16 cellular contexts compared by ENCODE assay signal in the genomic region with DNA sequence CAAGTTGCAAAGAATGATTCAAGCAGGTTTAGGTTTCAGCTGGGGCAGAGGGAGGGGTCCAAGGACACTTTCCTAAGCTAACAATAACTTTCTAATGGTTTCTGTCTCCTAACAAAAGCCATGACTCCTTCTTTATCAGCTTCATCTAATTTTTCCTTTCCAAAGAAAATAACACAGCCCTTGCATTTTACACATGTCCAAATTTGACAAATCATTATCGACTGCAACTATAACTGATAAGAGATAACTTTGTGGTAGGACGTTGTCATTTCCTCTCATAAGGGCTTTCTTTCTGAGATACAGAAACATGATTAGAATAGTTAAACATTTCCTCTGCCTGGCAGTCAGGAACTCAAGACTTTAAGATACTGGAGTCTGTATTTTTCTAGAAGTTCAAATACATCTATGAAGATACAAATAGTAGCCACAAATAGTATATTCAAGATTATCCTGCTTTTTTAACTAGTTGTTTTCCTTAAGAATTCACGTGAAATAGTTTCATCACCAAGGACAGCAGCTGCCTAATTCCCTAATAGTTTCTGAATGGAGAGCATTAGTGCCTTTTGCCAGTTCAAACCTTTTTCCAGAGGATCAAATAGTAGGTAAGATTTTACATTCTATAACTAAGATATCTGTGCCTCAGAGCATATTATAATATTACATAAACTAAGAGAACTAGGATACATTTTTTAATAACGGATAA.
DNase-seq lines count a peak whose midpoint lies in the region; ATAC-seq and TF ChIP-seq lines count a peak whose summit lies in the region.
"Had no signal": no experiment of that assay in that cellular context is flagged by ENCODE, and none has a peak within 500 bp of the region (broad histone marks: within the 10 kb centered on the region; RNA-seq: fewer than 3 reads in every experiment).

No MANE protein-coding gene starts in this region.

- no peak overlapping the region for H3K4me3 Mint-ChIP-seq in chondrocyte (ENCODE audit: unreplicated experiment)
- H3K4me3 Mint-ChIP-seq: activated CD4-positive, alpha-beta memory T cell treated with anti-CD3 and anti-CD28 coated beads, Interleukin-2, amount 10 ng/mL, durations not matched to agents 7 days and 5 days had no signal

- 33% methylated on average over 1 of the region's 4 CpGs; no CpG with 5 or more reads in 1 of the 2 experiments for WGBS in mesodermal cell (ENCODE audit: insufficient coverage in 2 of 2), 2 experiments

- H3K79me2 ChIP-seq in ACC112 (ENCODE audit: control insufficient read depth, insufficient read depth, low read length, unreplicated experiment): no peaks in the 10 kb centered on the region

- no peaks in the 10 kb centered on the region for H3K27me3 Mint-ChIP-seq in chondrocyte (ENCODE audit: low read depth)
- H3K27me3 Mint-ChIP-seq: activated CD4-positive, alpha-beta memory T cell treated with anti-CD3 and anti-CD28 coated beads, Interleukin-2, amount 10 ng/mL, durations not matched to agents 7 days and 5 days had no signal

- no peaks in the 10 kb centered on the region for H3K27me3 ChIP-seq in ACC112 (ENCODE audit: insufficient read depth, low read length)
- H3K27me3 ChIP-seq: testis had no signal

- DNase-seq in M059J (ENCODE audit: low read depth) (peak; percentile 51), chondrocyte (ENCODE audit: low spot score) (no peak), NCI-H345 (lab: John Stamatoyannopoulos, UW) (no peak), iPS-NIHi11 (ENCODE audit: low spot score) (no peak)
- no peak for DNase-seq in effector CD4-positive, alpha-beta T cell
- DNase-seq: activated CD4-positive, alpha-beta memory T cell treated with anti-CD3 and anti-CD28 coated beads, Interleukin-2, amount 10 ng/mL, durations not matched to agents 7 days and 5 days; activated gamma-delta T cell treated with Interleukin-2 at 50 U/mL for 16 hours; central memory CD4-positive, alpha-beta T cell; NCI-H1105 treated with DMSO at 0.1 percent for 48 hours; NCI-H510A treated with DMSO at 0.1 percent for 48 hours; RPMI8226; T1000; testis had no signal

- no peak for ATAC-seq in HG03159 (IDR thresholded peaks at IDR 0.05; ENCODE audit: unreplicated experiment)

- no peak overlapping the region for H2AFZ ChIP-seq in ACC112 (ENCODE audit: low read length, unreplicated experiment)

- H3K36me3 ChIP-seq in ACC112 (ENCODE audit: insufficient read depth, low read length) (no peaks in the 10 kb centered on the region), mesodermal cell (ENCODE audit: control insufficient read depth, insufficient read depth, low read length) (no peaks in the 10 kb centered on the region)

- no peaks in the 10 kb centered on the region for H3K9me3 Mint-ChIP-seq in chondrocyte (ENCODE audit: low read depth)
- H3K9me3 Mint-ChIP-seq: activated CD4-positive, alpha-beta memory T cell treated with anti-CD3 and anti-CD28 coated beads, Interleukin-2, amount 10 ng/mL, durations not matched to agents 7 days and 5 days had no signal

- peaks cover 40% of the 10 kb centered on the region for H3K4me1 Mint-ChIP-seq in chondrocyte (ENCODE audit: low read depth)

- peak overlapping the region; percentile 3; the same call in 1 of the 2 replicates for H3K4me3 ChIP-seq in ACC112 (ENCODE audit: low read depth, low read length)
- H3K4me3 ChIP-seq in mesodermal cell (ENCODE audit: extremely low read depth, insufficient read depth, low read length, poor library complexity, severe bottlenecking): no peak overlapping the region
- H3K4me3 ChIP-seq: testis had no signal

- H3K27ac Mint-ChIP-seq in chondrocyte (ENCODE audit: unreplicated experiment): peak overlapping the region; percentile 87
- H3K27ac Mint-ChIP-seq: activated CD4-positive, alpha-beta memory T cell treated with anti-CD3 and anti-CD28 coated beads, Interleukin-2, amount 10 ng/mL, durations not matched to agents 7 days and 5 days had no signal

- H3K4me1 ChIP-seq in ACC112 (ENCODE audit: control insufficient read depth, insufficient read depth, low read length, unreplicated experiment) (peaks cover 21% of the 10 kb centered on the region), mesodermal cell (ENCODE audit: control insufficient read depth, insufficient read depth, low read length, poor library complexity, severe bottlenecking) (peaks cover 30% of the 10 kb centered on the region)
- H3K4me1 ChIP-seq: testis had no signal

- peaks cover 2% of the 10 kb centered on the region for H3K36me3 Mint-ChIP-seq in chondrocyte (ENCODE audit: low read depth)

- no peaks in the 10 kb centered on the region for H3K9me3 ChIP-seq in mesodermal cell (ENCODE audit: control insufficient read depth, low read length)
- H3K9me3 ChIP-seq: testis had no signal

- no peak for TF ChIP-seq CTCF in chondrocyte (IDR thresholded peaks at IDR 0.05)

- H3K27ac ChIP-seq in ACC112 (ENCODE audit: low read depth, low read length) (peak overlapping the region; percentile 74), mesodermal cell (ENCODE audit: low read depth, low read length, severe bottlenecking) (peak overlapping the region; percentile 93)
- H3K27ac ChIP-seq: testis had no signal
